In genomic region chr10:68647928-68648327, GRCh38 we compare ENCODE assay signal across 13 cellular contexts.
DNase-seq lines count a peak whose midpoint lies in the region; ATAC-seq and TF ChIP-seq lines count a peak whose summit lies in the region.
"Had no signal": no experiment of that assay in that cellular context is flagged by ENCODE, and none has a peak within 500 bp of the region (broad histone marks: within the 10 kb centered on the region; RNA-seq: fewer than 3 reads in every experiment).

No MANE protein-coding gene starts in this region.

- H3K9me2 ChIP-seq in HCT116 (ENCODE audit: insufficient read depth) (no peaks in the 10 kb centered on the region), hepatocyte (replicated peaks; ENCODE audit: insufficient read depth) (no peaks in the 10 kb centered on the region)

- ATAC-seq in HCT116 (no peak), HG03520 (IDR thresholded peaks at IDR 0.05; ENCODE audit: unreplicated experiment) (no peak)
- ATAC-seq in naive thymus-derived CD4-positive, alpha-beta T cell: no peak
- ATAC-seq: activated T-cell treated with anti-CD3 and anti-CD28 coated beads, Interleukin-2, amount 50 U/mL, for 72 hours had no signal

- no peak for TF ChIP-seq RAD21 in HCT116 (IDR thresholded peaks at IDR 0.05; ENCODE audit: low read depth)

- no peaks in the 10 kb centered on the region for H3K9me3 ChIP-seq in HCT116 (ENCODE audit: control insufficient read depth in 1 of 2, insufficient read depth in 1 of 2, low read depth in 1 of 2, low read length in 2 of 2)
- no peaks in the 10 kb centered on the region for H3K9me3 ChIP-seq in hepatocyte (ENCODE audit: low read depth)
- H3K9me3 ChIP-seq in thyroid gland: no peaks in the 10 kb centered on the region
- no peaks in the 10 kb centered on the region for H3K9me3 ChIP-seq in naive thymus-derived CD4-positive, alpha-beta T cell (ENCODE audit: control insufficient read depth in 2 of 3, low read length in 3 of 3)
- H3K9me3 ChIP-seq in ascending aorta: no peaks in the 10 kb centered on the region

- no peak for TF ChIP-seq CTCF in HCT116 (IDR thresholded peaks at IDR 0.05 in 2 of 3, conservative IDR thresholded peaks at IDR 0.05 in 1 of 3; ENCODE audit: borderline replicate concordance in 1 of 3, insufficient read depth in 1 of 3, low read depth in 2 of 3, low read length in 2 of 3)
- TF ChIP-seq CTCF in astrocyte of the spinal cord (IDR thresholded peaks at IDR 0.05; ENCODE audit: low read depth, low read length): no peak
- TF ChIP-seq CTCF in hepatocyte (IDR thresholded peaks at IDR 0.05; ENCODE audit: poor library complexity): no peak
- no peak for TF ChIP-seq CTCF in thyroid gland (IDR thresholded peaks at IDR 0.05)
- no peak for TF ChIP-seq CTCF in ascending aorta (IDR thresholded peaks at IDR 0.05)

- H3K27ac Mint-ChIP-seq in naive thymus-derived CD4-positive, alpha-beta T cell: no peak overlapping the region
- H3K27ac Mint-ChIP-seq: activated T-cell treated with anti-CD3 and anti-CD28 coated beads, Interleukin-2, amount 50 U/mL, for 72 hours had no signal

- H3K4me1 ChIP-seq in HCT116 (ENCODE audit: control insufficient read depth in 1 of 2, insufficient read depth in 2 of 2, low read length in 2 of 2): peaks cover 4 to 14% of the 10 kb centered on the region in 2 experiments; a peak in 3 of 4 replicates
- H3K4me1 ChIP-seq in hepatocyte (ENCODE audit: insufficient read depth): peaks cover 11% of the 10 kb centered on the region
- peaks cover 0 to 6% of the 10 kb centered on the region in 2 donors for H3K4me1 ChIP-seq in thyroid gland
- H3K4me1 ChIP-seq in naive thymus-derived CD4-positive, alpha-beta T cell (ENCODE audit: control insufficient read depth in 2 of 2, insufficient read depth in 2 of 2, low read length in 2 of 2): no peaks in the 10 kb centered on the region
- no peaks in the 10 kb centered on the region for H3K4me1 ChIP-seq in ascending aorta

- peaks cover 11 to 36% (median 22%) of the 10 kb centered on the region in 5 donors for H3K36me3 Mint-ChIP-seq in naive thymus-derived CD4-positive, alpha-beta T cell

- H3K9me3 Mint-ChIP-seq in naive thymus-derived CD4-positive, alpha-beta T cell: no peaks in the 10 kb centered on the region
- H3K9me3 Mint-ChIP-seq: activated T-cell treated with anti-CD3 and anti-CD28 coated beads, Interleukin-2, amount 50 U/mL, for 72 hours had no signal

- H3K4me3 ChIP-seq in HCT116 (replicated peaks in 1 of 2; ENCODE audit: low read depth in 1 of 2, low read length in 2 of 2) (no peak overlapping the region), astrocyte of the spinal cord (ENCODE audit: low read depth, low read length) (no peak overlapping the region), hepatocyte (no peak overlapping the region), thyroid gland (replicated peaks in 1 of 3) (no peak overlapping the region), ascending aorta (no peak overlapping the region)
- no peak overlapping the region for H3K4me3 ChIP-seq in naive thymus-derived CD4-positive, alpha-beta T cell (ENCODE audit: low read length)

- H3K4me2 ChIP-seq in HCT116 (ENCODE audit: low read length) (peak overlapping the region; percentile 21), hepatocyte (peak overlapping the region; percentile 27)
- H3K4me2 ChIP-seq: KMS-11 had no signal

- POLR2A ChIA-PET in HCT116 (lab: Charles Lee): no interaction called here
- POLR2A ChIA-PET in naive thymus-derived CD4-positive, alpha-beta T cell (lab: Charles Lee): no interaction called here

- H3K9ac ChIP-seq in HCT116 (ENCODE audit: low read length): no peak overlapping the region
- H3K9ac ChIP-seq: KMS-11 had no signal

- RAD21 ChIA-PET in HCT116 (lab: Charles Lee; ENCODE audit: low non-redundant PET in 1 of 2, low total read pairs in 2 of 2, uncharacterized antibody in 2 of 2, unreplicated experiment in 2 of 2): no interaction called here

- no peak overlapping the region for H3K4me3 Mint-ChIP-seq in naive thymus-derived CD4-positive, alpha-beta T cell
- H3K4me3 Mint-ChIP-seq: activated T-cell treated with anti-CD3 and anti-CD28 coated beads, Interleukin-2, amount 50 U/mL, for 72 hours had no signal

- H3K27me3 Mint-ChIP-seq in naive thymus-derived CD4-positive, alpha-beta T cell: no peaks in the 10 kb centered on the region

- H3K27ac ChIP-seq in HCT116 (ENCODE audit: low read depth, low read length) (no peak overlapping the region), hepatocyte (peak overlapping the region; percentile 62), thyroid gland (peak overlapping the region in 2 of 3 donors; percentile 22 to 28), ascending aorta (no peak overlapping the region)
- H3K27ac ChIP-seq in naive thymus-derived CD4-positive, alpha-beta T cell (ENCODE audit: low read depth, low read length): no peak overlapping the region
- H3K27ac ChIP-seq: KMS-11 had no signal

- CTCF ChIA-PET in HCT116 (lab: Charles Lee): no interaction called here
- CTCF ChIA-PET in naive thymus-derived CD4-positive, alpha-beta T cell (lab: Charles Lee): interaction anchor here (0.9 kb wide), 1 partner anchor 97 kb away, joined by 3 read pairs; no protein-coding TSS in a partner anchor

- no TSS peak for BruUV-seq in HCT116 (replicated peaks; lab: Mats Ljungman, UMichigan)

- H2AFZ ChIP-seq in HCT116 (ENCODE audit: low read depth, low read length, poor library complexity, severe bottlenecking) (no peak overlapping the region), hepatocyte (no peak overlapping the region)

- H3K79me2 ChIP-seq in HCT116 (ENCODE audit: insufficient read depth, low read length) (no peaks in the 10 kb centered on the region), hepatocyte (peaks cover 21% of the 10 kb centered on the region)

- H4K20me1 ChIP-seq in HCT116 (ENCODE audit: insufficient read depth) (no peaks in the 10 kb centered on the region), hepatocyte (ENCODE audit: insufficient read depth, poor library complexity, severe bottlenecking) (no peaks in the 10 kb centered on the region)

- intact Hi-C loops in HCT116 (cut with micrococcal nuclease): no loop called here
- intact Hi-C loops in thyroid gland (cut with DNase I): no loop called here
- intact Hi-C loops in naive thymus-derived CD4-positive, alpha-beta T cell (cut with micrococcal nuclease): no loop called here
- intact Hi-C loops in ascending aorta (cut with DNase I): no loop called here

- TF ChIP-seq POLR2A in HCT116 (IDR thresholded peaks at IDR 0.05; ENCODE audit: borderline replicate concordance, extremely low read depth, insufficient read depth, insufficient read length) (no peak), thyroid gland (IDR thresholded peaks at IDR 0.05) (no peak)

- H3K4me1 Mint-ChIP-seq in naive thymus-derived CD4-positive, alpha-beta T cell: peaks cover 0 to 12% (median 0%) of the 10 kb centered on the region in 7 donors

- H3K36me3 ChIP-seq in HCT116 (ENCODE audit: control insufficient read depth in 1 of 2, insufficient read depth in 2 of 2, low read length in 2 of 2) (0 out of 4 replicates have a peak, but pooled peaks cover 0 to 3% of the 10 kb centered on the region in 2 experiments), hepatocyte (replicated peaks; ENCODE audit: insufficient read depth, low read depth) (peaks cover 4% of the 10 kb centered on the region), thyroid gland (no peaks in the 10 kb centered on the region), ascending aorta (no peaks in the 10 kb centered on the region)
- H3K36me3 ChIP-seq in naive thymus-derived CD4-positive, alpha-beta T cell (ENCODE audit: control insufficient read depth in 2 of 3, insufficient read depth in 3 of 3, low read length in 3 of 3): no peaks in the 10 kb centered on the region

- H3K27me3 ChIP-seq in HCT116 (ENCODE audit: insufficient read depth, low read length) (no peaks in the 10 kb centered on the region), hepatocyte (no peaks in the 10 kb centered on the region), thyroid gland (no peaks in the 10 kb centered on the region), ascending aorta (no peaks in the 10 kb centered on the region)
- H3K27me3 ChIP-seq in naive thymus-derived CD4-positive, alpha-beta T cell (ENCODE audit: control insufficient read depth in 2 of 2, insufficient read depth in 2 of 2, low read length in 2 of 2): no peaks in the 10 kb centered on the region

- DNase-seq in HCT116 (ENCODE audit: low read depth, low spot score): no peak
- DNase-seq in astrocyte of the spinal cord (ENCODE audit: low read depth, low spot score): peak; percentile 87
- DNase-seq in hepatocyte (ENCODE audit: low spot score): peak; percentile 13
- DNase-seq in thyroid gland: no peak
- no peak for DNase-seq in naive thymus-derived CD4-positive, alpha-beta T cell
- no peak for DNase-seq in ascending aorta (ENCODE audit: low spot score in 2 of 2)
- no peak for DNase-seq in DMS79 treated with DMSO at 0.1 percent for 48 hours (lab: John Stamatoyannopoulos, UW)
- DNase-seq: activated T-cell treated with anti-CD3 and anti-CD28 coated beads, Interleukin-2, amount 50 U/mL, for 72 hours; effector CD4-positive, alpha-beta T cell; GF-D8; NCI-H69 had no signal

- in situ Hi-C loops in astrocyte of the spinal cord (cut with HindIII; ENCODE audit: low sequenced_read_pairs): no loop called here

TF ChIP-seq in HCT116, 20 proteins besides CTCF, POLR2A, EP300 and RAD21:
- TF ChIP-seq TCF7L2 (IDR thresholded peaks at IDR 0.05; ENCODE audit: borderline replicate concordance, extremely low read depth, insufficient read depth, insufficient read length): no peak
- TF ChIP-seq JUND (IDR thresholded peaks at IDR 0.05): peak; percentile 44; the same call in 1 of the 2 replicates
- TF ChIP-seq FOSL1 (IDR thresholded peaks at IDR 0.05; ENCODE audit: low read depth): peak; percentile 68; the same call in 1 of the 2 replicates

Comparison
In these comparisons a context has a peak if more than half of its experiments do, and no peak if none do; other contexts are left out.
1. DNase-seq: peak in astrocyte of the spinal cord (single experiment) and hepatocyte (single experiment); none in HCT116 (single experiment), thyroid gland (0 of 2), naive thymus-derived CD4-positive, alpha-beta T cell (0 of 9), ascending aorta (0 of 2) and DMS79 treated with DMSO at 0.1 percent for 48 hours (single experiment).
2. H3K27ac ChIP-seq: peak in hepatocyte (single experiment) and thyroid gland (2 of 3); none in HCT116 (single experiment), naive thymus-derived CD4-positive, alpha-beta T cell (single experiment) and ascending aorta (0 of 2).